8 cellular contexts compared by ENCODE assay signal in the genomic region with DNA sequence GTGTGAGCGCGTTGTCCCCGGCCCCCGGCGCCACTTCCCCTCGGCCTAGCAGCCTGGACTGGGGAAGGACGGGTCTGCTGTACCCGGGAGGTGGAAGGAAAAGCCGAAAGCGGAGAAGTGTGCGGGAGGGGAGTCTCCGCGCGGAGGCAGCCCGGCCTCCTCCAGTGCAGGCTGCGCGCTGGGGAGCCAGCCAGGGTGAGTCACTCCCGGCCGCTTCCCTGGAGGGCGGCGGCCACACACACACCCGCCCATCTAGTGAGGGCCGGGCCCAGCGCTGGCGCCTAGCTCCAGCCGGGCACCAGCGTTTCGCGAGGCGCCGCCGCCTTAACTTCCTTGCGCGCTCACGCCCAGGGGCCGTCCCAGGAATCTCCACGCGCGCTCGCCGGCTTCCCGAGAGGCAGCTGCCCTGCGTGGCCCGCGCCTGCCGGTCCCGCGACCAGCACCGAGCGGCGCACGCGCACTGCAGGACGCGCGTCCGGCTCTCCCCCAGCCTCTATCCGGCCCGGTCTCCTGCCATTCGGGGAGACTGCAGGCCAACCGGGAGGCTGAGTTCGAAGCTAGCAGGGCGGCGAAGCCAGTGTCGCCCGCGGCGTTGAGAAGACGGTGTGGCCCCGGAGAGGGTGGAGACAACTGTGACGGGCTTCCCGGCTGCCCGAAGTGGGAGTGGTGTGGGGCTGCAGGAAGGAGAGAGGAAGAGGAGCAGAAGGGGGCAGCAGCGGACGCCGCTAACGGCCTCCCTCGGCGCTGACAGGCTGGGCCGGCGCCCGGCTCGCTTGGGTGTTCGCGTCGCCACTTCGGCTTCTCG. TPM values are rescaled to one million over a fixed set of nuclear protein-coding genes. Genes with fewer than 3 reads are reported as not detected.
DNase-seq lines count a peak whose midpoint lies in the region; ATAC-seq and TF ChIP-seq lines count a peak whose summit lies in the region.

A gene (plus strand): TSS at position 702 of the 805 bp plus-strand sequence. CDS start 36,716 bp downstream, outside the sequence.

- peak within 1 kb of the TSS; percentile 86 for H2BK120ac ChIP-seq in IMR-90 (ENCODE audit: low read depth, low read length)

- peak; percentile 97 for DNase-seq in DMS53 (lab: John Stamatoyannopoulos, UW)
- peak; percentile 93 for DNase-seq in IMR-90
- peak; percentile 83 to 95 (median 93) for DNase-seq in Peyer's patch
- peak; percentile 87 to 92 for DNase-seq in activated T-cell treated with anti-CD3 and anti-CD28 coated beads, Interleukin-2, amount 50 U/mL, for 72 hours
- DNase-seq in fibroblast of gingiva (ENCODE audit: low read depth), result peak; percentile 96
- peak; percentile 75 for DNase-seq in natural killer cell
- DNase-seq in stimulated activated naive CD4-positive, alpha-beta T cell treated with Interleukin-2 at 50 U/mL for 16 hours (lab: John Stamatoyannopoulos, UW), result peak; percentile 79

- BruUV-seq in IMR-90 (replicated peaks; lab: Mats Ljungman, UMichigan), result no TSS peak

- H3K9me1 ChIP-seq in IMR-90 (ENCODE audit: insufficient read depth, low read length), result 0 out of 2 replicates have a peak, but pooled peaks cover 2% of the 10 kb centered on the region

- no peaks in the 10 kb centered on the region for H3K27me3 Mint-ChIP-seq in activated T-cell treated with anti-CD3 and anti-CD28 coated beads, Interleukin-2, amount 50 U/mL, for 72 hours (ENCODE audit: low read depth)
- peaks cover 0 to 8% of the 10 kb centered on the region in 2 donors for H3K27me3 Mint-ChIP-seq in natural killer cell (ENCODE audit: low read depth in 2 of 2)

- H4K8ac ChIP-seq in IMR-90 (ENCODE audit: low read depth in 2 of 2, low read length in 2 of 2), result peak within 1 kb of the TSS; percentile 75 to 76

- H4K91ac ChIP-seq in IMR-90 (ENCODE audit: insufficient read depth, low read depth, low read length), result peak within 1 kb of the TSS; percentile 91

- peak within 1 kb of the TSS; percentile 53 for H3K18ac ChIP-seq in IMR-90 (ENCODE audit: low read depth, low read length)

- H3K27me3 ChIP-seq in IMR-90 (ENCODE audit: control insufficient read depth, insufficient read depth, low read length) (no peaks in the 10 kb centered on the region), Peyer's patch (no peaks in the 10 kb centered on the region)

- TF ChIP-seq RAD21 in IMR-90 (IDR thresholded peaks at IDR 0.05; ENCODE audit: low read length), result peak; percentile 37

- dilution Hi-C loops in IMR-90 (cut with HindIII; ENCODE audit: low sequenced_read_pairs, unreplicated experiment), result no loop called here

- POLR2A ChIA-PET in IMR-90 (lab: Charles Lee; ENCODE audit: unreplicated experiment), result no interaction called here

- H2BK15ac ChIP-seq in IMR-90 (ENCODE audit: low read depth, low read length), result peak within 1 kb of the TSS; percentile 78; the same call in 2 of the 3 replicates

- H3K36me3 Mint-ChIP-seq in activated T-cell treated with anti-CD3 and anti-CD28 coated beads, Interleukin-2, amount 50 U/mL, for 72 hours (ENCODE audit: insufficient read depth in 2 of 2), result peaks cover 6 to 10% of the 10 kb centered on the region in 2 donors
- H3K36me3 Mint-ChIP-seq in natural killer cell, result no peaks in the 10 kb centered on the region

- peak within 1 kb of the TSS; percentile 86 for H3K4me2 ChIP-seq in IMR-90 (ENCODE audit: low read depth, low read length)

- H3K9me3 Mint-ChIP-seq in activated T-cell treated with anti-CD3 and anti-CD28 coated beads, Interleukin-2, amount 50 U/mL, for 72 hours, result no peaks in the 10 kb centered on the region
- no peaks in the 10 kb centered on the region for H3K9me3 Mint-ChIP-seq in natural killer cell

- no peaks in the 10 kb centered on the region for H3K9me3 ChIP-seq in IMR-90 (ENCODE audit: control insufficient read depth, insufficient read depth, low read length)
- no peaks in the 10 kb centered on the region for H3K9me3 ChIP-seq in Peyer's patch

- H2AK5ac ChIP-seq in IMR-90 (ENCODE audit: low read depth, low read length), result peak within 1 kb of the TSS; percentile 45; the same call in 1 of the 2 replicates

- H4K20me1 ChIP-seq in IMR-90 (ENCODE audit: insufficient read depth, low read length), result no peaks in the 10 kb centered on the region

- H2AK9ac ChIP-seq in IMR-90 (replicated peaks; ENCODE audit: low read depth, low read length, poor library complexity), result peak within 1 kb of the TSS; percentile 70

- peak within 1 kb of the TSS; percentile 94 for H3K9ac ChIP-seq in IMR-90 (ENCODE audit: low read depth, low read length)

- ATAC-seq in GM21528 (IDR thresholded peaks at IDR 0.05; ENCODE audit: low FRiP score, unreplicated experiment) (peak; percentile 76), IMR-90 (ENCODE audit: low read depth) (peak; percentile 89), natural killer cell (peak; percentile 80 to 92 (median 85))
- peak; percentile 85 to 88 for ATAC-seq in activated T-cell treated with anti-CD3 and anti-CD28 coated beads, Interleukin-2, amount 50 U/mL, for 72 hours (replicated peaks in 1 of 2)

- H3K4me3 Mint-ChIP-seq in activated T-cell treated with anti-CD3 and anti-CD28 coated beads, Interleukin-2, amount 50 U/mL, for 72 hours, result peak within 1 kb of the TSS in 1 of 2 donors; percentile 96
- H3K4me3 Mint-ChIP-seq in natural killer cell, result peak within 1 kb of the TSS; percentile 98

- peak within 1 kb of the TSS; percentile 76 for H3K23ac ChIP-seq in IMR-90 (ENCODE audit: low read depth, low read length)

- peak within 1 kb of the TSS; percentile 95 for H3K27ac ChIP-seq in IMR-90 (ENCODE audit: insufficient read depth, low read length)
- peak within 1 kb of the TSS; percentile 95 to 99 (median 99) for H3K27ac ChIP-seq in Peyer's patch

- peak within 1 kb of the TSS; percentile 99 for H2AFZ ChIP-seq in IMR-90 (replicated peaks; ENCODE audit: low read length, poor library complexity)

- peak within 1 kb of the TSS; percentile 95 for H3K27ac Mint-ChIP-seq in activated T-cell treated with anti-CD3 and anti-CD28 coated beads, Interleukin-2, amount 50 U/mL, for 72 hours
- H3K27ac Mint-ChIP-seq in natural killer cell, result peak within 1 kb of the TSS; percentile 85 to 90

- peaks cover 8 to 28% of the 10 kb centered on the region in 2 experiments for H3K79me1 ChIP-seq in IMR-90 (ENCODE audit: low read depth in 1 of 2, low read length in 2 of 2)

- H3K4me1 Mint-ChIP-seq in activated T-cell treated with anti-CD3 and anti-CD28 coated beads, Interleukin-2, amount 50 U/mL, for 72 hours (ENCODE audit: low read depth), result peaks cover 57% of the 10 kb centered on the region
- H3K4me1 Mint-ChIP-seq in natural killer cell, result peaks cover 27 to 39% of the 10 kb centered on the region in 2 donors

- peak within 1 kb of the TSS; percentile 94 for H2BK5ac ChIP-seq in IMR-90 (ENCODE audit: low read depth, low read length, poor library complexity, severe bottlenecking)

- intact Hi-C loops in IMR-90 (cut with micrococcal nuclease) (loop anchor here (1.0 to 10.0 kb wide), 7 partner anchors 57 to 453 kb away; a partner anchor contains a TSS), natural killer cell (cut with micrococcal nuclease) (loop anchor here (1.0 to 10.0 kb wide), 7 partner anchors 134 to 640 kb away; a partner anchor contains a TSS)

- H3K4me1 ChIP-seq in IMR-90 (ENCODE audit: control insufficient read depth, insufficient read depth, low read length) (0 out of 2 replicates have a peak, but pooled peaks cover 4% of the 10 kb centered on the region), Peyer's patch (peaks cover 0 to 27% (median 2%) of the 10 kb centered on the region in 4 donors)

- no peak within 1 kb of the TSS for H2BK20ac ChIP-seq in IMR-90 (ENCODE audit: low read depth, low read length)

- in situ Hi-C loops in IMR-90 (cut with MboI; ENCODE audit: low sequenced_read_pairs), result loop anchor here (5.0 to 10.0 kb wide), 3 partner anchors 60 to 600 kb away; no protein-coding TSS in a partner anchor

- 0% methylated on average over 43 of the region's 88 CpGs; no CpG with 5 or more reads in 1 of the 2 experiments for WGBS in IMR-90 (ENCODE audit: extremely low coverage in 2 of 2, insufficient read length in 1 of 2), 2 experiments

- TF ChIP-seq POLR2A in IMR-90 (IDR thresholded peaks at IDR 0.05; ENCODE audit: low read depth, low read length) (peak; percentile 55), Peyer's patch (IDR thresholded peaks at IDR 0.05) (peak; percentile 79 to 87)

- peak within 1 kb of the TSS; percentile 82 for H3K56ac ChIP-seq in IMR-90 (ENCODE audit: extremely low read depth, insufficient read depth, low read length)

- peak; percentile 57 for TF ChIP-seq CTCF in IMR-90 (conservative IDR thresholded peaks at IDR 0.05; ENCODE audit: low read depth, low read length)
- TF ChIP-seq CTCF in Peyer's patch (IDR thresholded peaks at IDR 0.05), result peak in 4 of 6 experiments; percentile 17 to 40 (median 34)
- TF ChIP-seq CTCF in natural killer cell (IDR thresholded peaks at IDR 0.05), result peak; percentile 22

- CTCF ChIA-PET in IMR-90 (lab: Yijun Ruan, JAX), result interaction anchor here (1.0 to 1.1 kb wide), 2 partner anchors 225 to 615 kb away, joined by 3 to 4 read pairs; no protein-coding TSS in a partner anchor

- H3K36me3 ChIP-seq in IMR-90 (ENCODE audit: control insufficient read depth, insufficient read depth, low read length), result no peaks in the 10 kb centered on the region
- no peaks in the 10 kb centered on the region for H3K36me3 ChIP-seq in Peyer's patch

- peak within 1 kb of the TSS; percentile 93 for H3K4ac ChIP-seq in IMR-90 (ENCODE audit: low read depth, low read length)

- H4K5ac ChIP-seq in IMR-90 (ENCODE audit: low read depth, low read length), result peak within 1 kb of the TSS; percentile 34

- peak within 1 kb of the TSS; percentile 64 for H3K4me3 ChIP-seq in IMR-90 (ENCODE audit: insufficient read depth, low read depth, low read length)
- peak within 1 kb of the TSS; percentile 70 to 95 (median 82) for H3K4me3 ChIP-seq in Peyer's patch

- peak within 1 kb of the TSS; percentile 94 for H3K14ac ChIP-seq in IMR-90 (replicated peaks; ENCODE audit: low read depth, low read length)

TF ChIP-seq in IMR-90, 13 proteins besides CTCF, POLR2A, EP300 and RAD21 (continues in another document):
- TF ChIP-seq CHD1 (IDR thresholded peaks at IDR 0.05; ENCODE audit: low read depth, low read length) (no peak), MAZ (IDR thresholded peaks at IDR 0.05; ENCODE audit: borderline replicate concordance, low read depth, low read length) (peak; percentile 77; the same call in 1 of the 2 replicates), RFX5 (IDR thresholded peaks at IDR 0.05; ENCODE audit: low read depth, low read length) (no peak), MXI1 (IDR thresholded peaks at IDR 0.05; ENCODE audit: borderline replicate concordance, low read depth, low read length) (peak; percentile 43; the same call in 1 of the 2 replicates), NFE2L2 (IDR thresholded peaks at IDR 0.05; ENCODE audit: low read depth, low read length) (no peak), SMC3 (IDR thresholded peaks at IDR 0.05; ENCODE audit: low read depth, low read length) (no peak)

RNA-seq across cellular contexts. Expression of the gene that starts here (rescaled TPM):
- total RNA-seq in IMR-90 (2012; rRNA removed) (6.1 and 7.2 TPM in 2 replicates), Peyer's patch (10 to 100 TPM; 20.7 to 40.4 (median 22.6) TPM), natural killer cell (10 to 100 TPM; 20.8 to 43.9 (median 30.0) TPM)
- 1.6 and 2.3 TPM in 2 replicates for polyA plus RNA-seq in IMR-90 (2012; rRNA removed)
- polyA plus RNA-seq in IMR-90 (2012; cell fraction: cytosol; rRNA removed), result 0.31 and 0.57 TPM in 2 replicates
- 0.51 and 3.4 TPM in 2 replicates for polyA plus RNA-seq in IMR-90 (2012; cell fraction: nucleus; rRNA removed; ENCODE audit: low replicate concordance)
- total RNA-seq in activated T-cell treated with anti-CD3 and anti-CD28 coated beads, Interleukin-2, amount 50 U/mL, for 72 hours, result 10 to 100 TPM; 30.3 to 31.9 TPM

Comparison
In these comparisons a context has a peak if more than half of its experiments do, and no peak if none do; other contexts are left out.
1. Peak in every context shown above with its lines: DNase-seq, ATAC-seq, H3K4me3 ChIP-seq and H3K27ac ChIP-seq.